ENCODE assay signal across 20 cellular contexts in the genomic region with DNA sequence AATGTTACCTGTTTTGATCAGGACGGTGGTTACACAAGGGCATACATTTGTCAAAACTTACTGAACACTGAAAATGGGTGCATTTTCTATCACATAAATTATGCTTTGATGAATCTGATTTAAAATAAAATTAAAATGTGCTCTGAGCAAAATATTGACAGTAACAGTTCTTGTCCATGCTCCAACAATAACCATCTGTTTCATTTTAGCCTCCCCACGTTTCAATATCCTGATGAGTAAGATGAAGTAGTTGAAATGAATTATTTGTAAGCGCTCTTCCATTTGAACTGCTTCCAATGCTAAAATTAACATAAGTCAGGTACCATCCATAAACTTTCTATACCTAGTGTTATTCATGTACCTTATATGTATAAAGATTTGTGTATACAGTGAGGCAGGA.
"Had no signal": no experiment of that assay in that cellular context is flagged by ENCODE, and none has a peak within 500 bp of the region (broad histone marks: within the 10 kb centered on the region; RNA-seq: fewer than 3 reads in every experiment).

No MANE protein-coding gene starts in this region.

- ATAC-seq: activated T-cell treated with anti-CD3 and anti-CD28 coated beads, Interleukin-2, amount 50 U/mL, for 4 hours; foreskin keratinocyte; left lung; pancreas; psoas muscle; stimulated activated naive CD8-positive, alpha-beta T cell treated with anti-CD3 and anti-CD28 coated beads, Interleukin-15, Interleukin-2, amounts not matched to agents 100 U/mL and 50 U/mL, for 24 hours; upper lobe of right lung had no signal

- DNase-seq: activated CD4-positive, alpha-beta T cell treated with anti-CD3 and anti-CD28 coated beads, Interleukin-2, amount 50 U/mL, for 4 hours; activated CD8-positive, alpha-beta memory T cell treated with anti-CD3 and anti-CD28 coated beads for 24 hours; activated CD8-positive, alpha-beta memory T cell treated with anti-CD3 and anti-CD28 coated beads, Interleukin-2, amount 50 U/mL, for 4 hours; activated naive CD4-positive, alpha-beta T cell treated with Interleukin-2 at 50 U/mL for 16 hours; activated T-cell treated with anti-CD3 and anti-CD28 coated beads, Interleukin-2, amount 50 U/mL, for 4 hours; kidney glomerular epithelial cell; left lung; midbrain; pancreas; psoas muscle; spleen; stimulated activated CD4-positive, alpha-beta T cell treated with anti-CD3 and anti-CD28 coated beads, Interleukin-4, amount 100 ng/mL, for 1 hour; stimulated activated naive CD8-positive, alpha-beta T cell treated with anti-CD3 and anti-CD28 coated beads, Interleukin-15, Interleukin-2, amounts not matched to agents 100 U/mL and 50 U/mL, for 24 hours; T-helper 1 cell; upper lobe of right lung had no signal

- H3K4me1 Mint-ChIP-seq: nephron had no signal

- H3K27ac Mint-ChIP-seq: nephron had no signal

- H3K4me3 Mint-ChIP-seq: activated T-cell treated with anti-CD3 and anti-CD28 coated beads, Interleukin-2, amount 50 U/mL, for 4 hours; nephron had no signal

- H3K4me3 ChIP-seq: cardiac muscle cell, left lung, lung, pancreas, psoas muscle, right atrium auricular region, spleen, upper lobe of right lung had no signal
